In the genomic region with DNA sequence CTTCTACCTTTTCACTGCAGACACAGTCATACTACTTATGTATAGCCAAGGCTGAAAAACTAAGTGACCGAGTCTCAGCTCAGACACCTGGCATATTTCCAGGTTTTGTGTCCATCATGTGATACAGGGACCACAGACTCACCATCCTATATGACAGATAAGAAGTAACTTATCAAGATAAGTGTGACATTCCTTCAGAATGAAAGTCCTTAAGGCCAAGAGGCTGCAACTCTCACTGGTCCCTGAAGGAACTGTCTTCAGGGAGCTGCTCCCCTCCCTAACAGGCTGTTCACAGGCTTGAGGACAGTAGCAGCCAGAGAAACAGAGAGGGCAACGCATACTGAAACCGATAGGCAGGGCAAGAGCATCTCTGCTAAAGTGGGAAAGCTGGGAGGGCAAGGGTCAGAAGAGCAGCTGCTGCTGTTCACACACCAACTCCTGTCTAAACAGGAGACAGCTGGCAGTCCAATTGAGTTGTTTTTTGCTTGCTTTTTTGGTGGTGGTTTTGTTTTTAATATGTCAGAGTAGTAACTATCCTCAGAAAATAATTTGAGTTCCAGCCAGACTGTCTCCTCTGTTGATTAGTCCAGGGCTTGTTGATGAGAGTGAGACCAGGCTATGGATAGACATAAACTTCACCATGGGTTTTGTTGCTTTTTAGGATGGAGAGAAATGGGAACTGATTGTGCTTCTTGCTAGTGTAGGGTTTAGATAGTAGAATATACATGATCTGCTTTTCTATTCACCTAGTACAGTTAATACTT, we compare ENCODE assay signal across 1 cellular context.
TF ChIP-seq lines count a peak whose summit lies in the region.

No MANE protein-coding gene starts in this region.

TF ChIP-seq in SK-N-SH, 30 proteins besides CTCF, POLR2A, EP300 and RAD21 (continued from another document):
- TF ChIP-seq, protein P1, sequence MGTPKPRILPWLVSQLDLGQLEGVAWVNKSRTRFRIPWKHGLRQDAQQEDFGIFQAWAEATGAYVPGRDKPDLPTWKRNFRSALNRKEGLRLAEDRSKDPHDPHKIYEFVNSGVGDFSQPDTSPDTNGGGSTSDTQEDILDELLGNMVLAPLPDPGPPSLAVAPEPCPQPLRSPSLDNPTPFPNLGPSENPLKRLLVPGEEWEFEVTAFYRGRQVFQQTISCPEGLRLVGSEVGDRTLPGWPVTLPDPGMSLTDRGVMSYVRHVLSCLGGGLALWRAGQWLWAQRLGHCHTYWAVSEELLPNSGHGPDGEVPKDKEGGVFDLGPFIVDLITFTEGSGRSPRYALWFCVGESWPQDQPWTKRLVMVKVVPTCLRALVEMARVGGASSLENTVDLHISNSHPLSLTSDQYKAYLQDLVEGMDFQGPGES (IDR thresholded peaks at IDR 0.05; ENCODE audit: low read depth, low read length) = no peak
- TF ChIP-seq TEAD4 (IDR thresholded peaks at IDR 0.05; ENCODE audit: borderline replicate concordance, insufficient read depth) (no peak), POLR2AphosphoS5 (IDR thresholded peaks at IDR 0.05; ENCODE audit: low read depth, low read length) (no peak)
